8 cellular contexts compared by ENCODE assay signal in genomic region chr17:56593741-56594527, GRCh38. TPM values are rescaled to one million over a fixed set of nuclear protein-coding genes. Genes with fewer than 3 reads are reported as not detected.
DNase-seq lines count a peak whose midpoint lies in the region; ATAC-seq and TF ChIP-seq lines count a peak whose summit lies in the region.

No MANE protein-coding gene starts in this region.

- no peaks in the 10 kb centered on the region for H3K36me3 Mint-ChIP-seq in activated naive CD4-positive, alpha-beta T cell treated with anti-CD3 and anti-CD28 coated beads, Interleukin-2, amount 50 U/mL, for 72 hours

- in situ Hi-C loops in Caki2 (cut with HindIII; ENCODE audit: low pct_unique_long_range_greater_than_20kb, low sequenced_read_pairs), result loop anchor here (25.0 kb wide), 1 partner anchor 118 kb away; no protein-coding TSS in a partner anchor

- TF ChIP-seq CTCF in heart left ventricle (IDR thresholded peaks at IDR 0.05), result peak in 1 of 12 donors; percentile 11
- TF ChIP-seq CTCF in ovary (IDR thresholded peaks at IDR 0.05), result no peak

- no peak for TF ChIP-seq POLR2A in heart left ventricle (IDR thresholded peaks at IDR 0.05)
- no peak for TF ChIP-seq POLR2A in ovary (IDR thresholded peaks at IDR 0.05)

- no peaks in the 10 kb centered on the region for H3K9me3 Mint-ChIP-seq in activated naive CD4-positive, alpha-beta T cell treated with anti-CD3 and anti-CD28 coated beads, Interleukin-2, amount 50 U/mL, for 72 hours

- H3K4me3 ChIP-seq in heart left ventricle (peak overlapping the region; percentile 42 to 71 (median 56)), ovary (peak overlapping the region; percentile 33)

- H3K4me1 ChIP-seq in heart left ventricle, result peaks cover 7 to 62% (median 26%) of the 10 kb centered on the region in 12 donors
- H3K4me1 ChIP-seq in ovary (ENCODE audit: insufficient read depth), result peaks cover 10% of the 10 kb centered on the region

- 0 to 2% (median 1%) methylated on average over 51 to 91 of the region's 91 CpGs for WGBS in heart left ventricle, 4 donors
- 0 to 1% (median 1%) methylated on average over 43 to 91 of the region's 91 CpGs for WGBS in ovary, 3 donors

- H3K9me3 ChIP-seq in heart left ventricle, result no peaks in the 10 kb centered on the region
- H3K9me3 ChIP-seq in ovary, result no peaks in the 10 kb centered on the region

- H3K27me3 ChIP-seq in heart left ventricle, result peaks cover 17 to 71% (median 44%) of the 10 kb centered on the region in 9 donors
- no peaks in the 10 kb centered on the region for H3K27me3 ChIP-seq in ovary

- H3K27ac Mint-ChIP-seq in activated naive CD4-positive, alpha-beta T cell treated with anti-CD3 and anti-CD28 coated beads, Interleukin-2, amount 50 U/mL, for 72 hours, result no peak overlapping the region

- H3K36me3 ChIP-seq in heart left ventricle, result no peaks in the 10 kb centered on the region
- no peaks in the 10 kb centered on the region for H3K36me3 ChIP-seq in ovary

- TF ChIP-seq EP300 in ovary (IDR thresholded peaks at IDR 0.05), result no peak

- ATAC-seq in HG03103 (IDR thresholded peaks at IDR 0.05; ENCODE audit: low read depth, unreplicated experiment), result peak; percentile 43
- peak; percentile 43 to 46 for ATAC-seq in activated naive CD4-positive, alpha-beta T cell treated with anti-CD3 and anti-CD28 coated beads, Interleukin-2, amount 50 U/mL, for 72 hours
- peak in 3 of 4 donors; percentile 64 to 87 (median 86) for ATAC-seq in heart left ventricle

- H3K27ac ChIP-seq in heart left ventricle (peak overlapping the region in 9 of 12 donors; percentile 1 to 66 (median 36)), ovary (no peak overlapping the region)

- intact Hi-C loops in heart left ventricle (cut with DNase I) (loop anchor here in 8 of 10 donors (1.0 to 10.0 kb wide), 9 partner anchors 83 to 1069 kb away; no protein-coding TSS in a partner anchor), ovary (cut with DNase I) (loop anchor here in 2 of 4 donors (5.0 kb wide), 3 partner anchors 118 to 188 kb away; no protein-coding TSS in a partner anchor)

- peak; percentile 76 for DNase-seq in Caki2 (ENCODE audit: low read depth)
- peak; percentile 58 for DNase-seq in RPMI8226
- peak; percentile 61 to 67 for DNase-seq in activated naive CD4-positive, alpha-beta T cell treated with anti-CD3 and anti-CD28 coated beads, Interleukin-2, amount 50 U/mL, for 72 hours (ENCODE audit: low spot score in 2 of 2)
- peak; percentile 46 to 81 (median 57) for DNase-seq in heart left ventricle
- DNase-seq in ovary, result peak; percentile 14 to 67 (median 24)
- no peak for DNase-seq in NCI-H524 treated with DMSO at 0.1 percent for 48 hours (lab: John Stamatoyannopoulos, UW)
- DNase-seq in medulla oblongata (ENCODE audit: extremely low spot score), result no peak

RNA-seq across cellular contexts. Expression of gene NOG, which starts 0.4 kb away (rescaled TPM):
- 1.5 TPM in 1 of 2 replicates, not detected in the other for total RNA-seq in Caki2 (2014; rRNA removed; shearing (Covaris generic); ENCODE audit: low replicate concordance)
- 10 to 100 TPM in 1 of 2 donors, under 1 TPM in 1; 0.16 to 15.7 TPM for total RNA-seq in activated naive CD4-positive, alpha-beta T cell treated with anti-CD3 and anti-CD28 coated beads, Interleukin-2, amount 50 U/mL, for 72 hours
- total RNA-seq in heart left ventricle (under 1 TPM in 5 of 9 donors, not detected in 4; 0.12 to 0.36 (median 0.14) TPM), ovary (under 1 TPM in 4 of 7 donors, not detected in 3; 0.12 to 0.99 (median 0.27) TPM)
- polyA plus RNA-seq in heart left ventricle (under 1 TPM; 0.03 to 0.15 TPM), ovary (under 1 TPM in 1 of 2 donors, not detected in 1; 0.05 TPM)

Comparison
In these comparisons a context has a peak if more than half of its experiments do, and no peak if none do; other contexts are left out.
1. DNase-seq: peak in Caki2 (single experiment), RPMI8226 (single experiment), activated naive CD4-positive, alpha-beta T cell treated with anti-CD3 and anti-CD28 coated beads, Interleukin-2, amount 50 U/mL, for 72 hours (2 of 2), heart left ventricle (5 of 5) and ovary (5 of 5); none in NCI-H524 treated with DMSO at 0.1 percent for 48 hours (single experiment) and medulla oblongata (single experiment).
2. H3K27ac ChIP-seq: peak in heart left ventricle (9 of 12); none in ovary (0 of 2).
3. Peak in every context shown above with its lines, with median percentiles within 50 percentile points of each other: ATAC-seq.